In genomic region chr1:147168626-147169058, GRCh38 we compare ENCODE assay signal across 12 cellular contexts. TPM values are rescaled to one million over a fixed set of nuclear protein-coding genes. Genes with fewer than 3 reads are reported as not detected.
DNase-seq lines count a peak whose midpoint lies in the region; ATAC-seq and TF ChIP-seq lines count a peak whose summit lies in the region.
"Had no signal": no experiment of that assay in that cellular context is flagged by ENCODE, and none has a peak within 500 bp of the region (broad histone marks: within the 10 kb centered on the region; RNA-seq: fewer than 3 reads in every experiment).

No MANE protein-coding gene starts in this region.

- H2BK12ac ChIP-seq in trophoblast cell (ENCODE audit: low read length), result peak overlapping the region; percentile 97

- peak; percentile 46 for DNase-seq in DMS53 (lab: John Stamatoyannopoulos, UW)
- DNase-seq in DMS53 treated with DMSO at 0.1 percent for 48 hours (lab: John Stamatoyannopoulos, UW; ENCODE audit: unreplicated experiment), result no peak
- peak; percentile 80 for DNase-seq in NCI-H69 (lab: John Stamatoyannopoulos, UW)
- DNase-seq in endodermal cell, result peak; percentile 48
- peak in 1 of 2 donors; percentile 12 for DNase-seq in trophoblast cell
- DNase-seq in H7, result no peak
- no peak for DNase-seq in activated CD4-positive, alpha-beta T cell treated with anti-CD3 and anti-CD28 coated beads for 36 hours
- DNase-seq in stimulated activated CD4-positive, alpha-beta T cell treated with anti-CD3 and anti-CD28 coated beads, Interleukin-1b, Interleukin-23, amount 100 ng/mL, for 48 hours, result no peak
- DNase-seq: stimulated activated CD4-positive, alpha-beta T cell treated with anti-CD3 and anti-CD28 coated beads, Interleukin-4, amount 100 ng/mL, for 1 hour had no signal

- peak overlapping the region; percentile 54 for H2BK5ac ChIP-seq in trophoblast cell (ENCODE audit: low read depth, low read length, poor library complexity)

- no peak for ATAC-seq in activated CD4-positive, alpha-beta T cell treated with anti-CD3 and anti-CD28 coated beads for 36 hours

- H3K9me3 ChIP-seq in endodermal cell (ENCODE audit: control insufficient read depth, low read length) (no peaks in the 10 kb centered on the region), trophoblast cell (ENCODE audit: insufficient read depth, low read depth, low read length) (no peaks in the 10 kb centered on the region)
- H3K9me3 ChIP-seq: thyroid gland had no signal

- H3K79me2 ChIP-seq in trophoblast cell (ENCODE audit: control insufficient read depth, insufficient read depth, low read length, poor library complexity), result peaks cover 9% of the 10 kb centered on the region

- H3K36me3 ChIP-seq in endodermal cell (ENCODE audit: control insufficient read depth, insufficient read depth, low read length), result peaks cover 46% of the 10 kb centered on the region
- H3K36me3 ChIP-seq in trophoblast cell (ENCODE audit: control insufficient read depth in 1 of 2, insufficient read depth in 2 of 2, low read length in 2 of 2), result peaks cover 2 to 7% of the 10 kb centered on the region in 2 experiments
- H3K36me3 ChIP-seq in H7 (replicated peaks; ENCODE audit: control insufficient read depth, insufficient read depth, low read length), result peaks cover 3% of the 10 kb centered on the region
- H3K36me3 ChIP-seq: thyroid gland had no signal

- H4K91ac ChIP-seq in trophoblast cell (ENCODE audit: low read depth, low read length), result peak overlapping the region; percentile 33

- peak overlapping the region; percentile 47 for H3K23ac ChIP-seq in trophoblast cell (ENCODE audit: low read length)

- H3K4me1 Mint-ChIP-seq in endodermal cell, result peaks cover 30% of the 10 kb centered on the region
- H3K4me1 Mint-ChIP-seq in activated CD4-positive, alpha-beta T cell treated with anti-CD3 and anti-CD28 coated beads for 36 hours, result peaks cover 26% of the 10 kb centered on the region

- H3K27me3 Mint-ChIP-seq in endodermal cell (ENCODE audit: insufficient read depth), result no peaks in the 10 kb centered on the region
- H3K27me3 Mint-ChIP-seq in activated CD4-positive, alpha-beta T cell treated with anti-CD3 and anti-CD28 coated beads for 36 hours, result no peaks in the 10 kb centered on the region
- H3K27me3 Mint-ChIP-seq: activated naive CD4-positive, alpha-beta T cell treated with anti-CD3 and anti-CD28 coated beads, Interleukin-2, amount 50 U/mL, for 24 hours had no signal

- H3K9ac ChIP-seq in endodermal cell (ENCODE audit: extremely low read depth, low read length, poor library complexity, severe bottlenecking), result no peak overlapping the region
- H3K9ac ChIP-seq in trophoblast cell (ENCODE audit: low read length), result no peak overlapping the region

- peak overlapping the region; percentile 55 for H3K27ac Mint-ChIP-seq in endodermal cell
- no peak overlapping the region for H3K27ac Mint-ChIP-seq in activated CD4-positive, alpha-beta T cell treated with anti-CD3 and anti-CD28 coated beads for 36 hours
- H3K27ac Mint-ChIP-seq: activated naive CD4-positive, alpha-beta T cell treated with anti-CD3 and anti-CD28 coated beads, Interleukin-2, amount 50 U/mL, for 24 hours had no signal

- no peak overlapping the region for H4K8ac ChIP-seq in trophoblast cell (ENCODE audit: low read depth, low read length)

- peaks cover 2% of the 10 kb centered on the region for H3K9me3 Mint-ChIP-seq in endodermal cell
- H3K9me3 Mint-ChIP-seq in activated CD4-positive, alpha-beta T cell treated with anti-CD3 and anti-CD28 coated beads for 36 hours (ENCODE audit: low read depth), result no peaks in the 10 kb centered on the region
- H3K9me3 Mint-ChIP-seq: activated naive CD4-positive, alpha-beta T cell treated with anti-CD3 and anti-CD28 coated beads, Interleukin-2, amount 50 U/mL, for 24 hours had no signal

- H4K12ac ChIP-seq in trophoblast cell (ENCODE audit: low read depth, low read length), result no peak overlapping the region

- no peaks in the 10 kb centered on the region for H3K27me3 ChIP-seq in endodermal cell (ENCODE audit: control insufficient read depth, insufficient read depth, low read length, poor library complexity, severe bottlenecking)
- no peaks in the 10 kb centered on the region for H3K27me3 ChIP-seq in trophoblast cell (ENCODE audit: insufficient read depth, low read length)
- H3K27me3 ChIP-seq in H7 (ENCODE audit: control insufficient read depth, insufficient read depth, low read length), result no peaks in the 10 kb centered on the region
- H3K27me3 ChIP-seq: thyroid gland had no signal

- H3K4me3 Mint-ChIP-seq in endodermal cell, result peak overlapping the region; percentile 92
- H3K4me3 Mint-ChIP-seq in activated CD4-positive, alpha-beta T cell treated with anti-CD3 and anti-CD28 coated beads for 36 hours, result no peak overlapping the region
- H3K4me3 Mint-ChIP-seq: activated naive CD4-positive, alpha-beta T cell treated with anti-CD3 and anti-CD28 coated beads, Interleukin-2, amount 50 U/mL, for 24 hours had no signal

- POLR2A ChIA-PET in activated CD4-positive, alpha-beta T cell treated with anti-CD3 and anti-CD28 coated beads for 36 hours (lab: Charles Lee), result no interaction called here

- peak overlapping the region; percentile 96 for H3K4ac ChIP-seq in trophoblast cell (ENCODE audit: low read depth, low read length)

- peaks cover 17% of the 10 kb centered on the region for H3K79me1 ChIP-seq in trophoblast cell (ENCODE audit: low read length)

- peak overlapping the region; percentile 57 for H3K14ac ChIP-seq in trophoblast cell (ENCODE audit: low read length)

- no peak overlapping the region for H3K18ac ChIP-seq in trophoblast cell (ENCODE audit: low read length)

- peak overlapping the region; percentile 83 for H2AK5ac ChIP-seq in trophoblast cell (ENCODE audit: low read length)

- H3K4me1 ChIP-seq in endodermal cell (ENCODE audit: control insufficient read depth, insufficient read depth, low read length) (peaks cover 4% of the 10 kb centered on the region), trophoblast cell (ENCODE audit: control insufficient read depth in 1 of 2, insufficient read depth in 2 of 2, low read length in 2 of 2) (peaks cover 5 to 7% of the 10 kb centered on the region in 2 experiments)

- no peak overlapping the region for H3K27ac ChIP-seq in endodermal cell (ENCODE audit: low read depth, low read length)
- H3K27ac ChIP-seq in trophoblast cell (ENCODE audit: low read depth, low read length), result no peak overlapping the region
- H3K27ac ChIP-seq: 22Rv1, thyroid gland had no signal

- CTCF ChIA-PET in activated CD4-positive, alpha-beta T cell treated with anti-CD3 and anti-CD28 coated beads for 36 hours (lab: Charles Lee), result interaction anchor here (0.6 to 3.8 kb wide), 8 partner anchors 12 to 151 kb away, joined by 3 to 22 read pairs (median 3); partner anchors contain the start of genes CHD1L and FMO5

- 81 to 90% methylated on average over 1 to 2 of the region's 2 CpGs for WGBS in endodermal cell (ENCODE audit: insufficient coverage in 1 of 2, insufficient read length in 1 of 2), 2 experiments
- no CpG with 5 or more reads among the region's 2 CpGs for WGBS in trophoblast cell (ENCODE audit: extremely low coverage, insufficient coverage, insufficient read length)

- H3K36me3 Mint-ChIP-seq in endodermal cell (ENCODE audit: low read depth), result peaks cover 45% of the 10 kb centered on the region
- H3K36me3 Mint-ChIP-seq in activated CD4-positive, alpha-beta T cell treated with anti-CD3 and anti-CD28 coated beads for 36 hours (ENCODE audit: low read depth), result peaks cover 14% of the 10 kb centered on the region

- H2BK120ac ChIP-seq in trophoblast cell (ENCODE audit: insufficient read depth, low read length, poor library complexity), result peak overlapping the region; percentile 79

- intact Hi-C loops in activated CD4-positive, alpha-beta T cell treated with anti-CD3 and anti-CD28 coated beads for 36 hours (cut with DNase I, micrococcal nuclease), result no loop called here

- H2AFZ ChIP-seq in trophoblast cell (ENCODE audit: insufficient read depth, low read length, poor library complexity), result no peak overlapping the region

- H3K4me2 ChIP-seq in trophoblast cell (ENCODE audit: low read length), result no peak overlapping the region

- no peak for TF ChIP-seq CTCF in endodermal cell (conservative IDR thresholded peaks at IDR 0.05)

- H3K4me3 ChIP-seq in endodermal cell (ENCODE audit: low read length) (peak overlapping the region; percentile 99), trophoblast cell (ENCODE audit: low read depth, low read length) (no peak overlapping the region), H7 (ENCODE audit: insufficient read depth, low read depth, low read length) (no peak overlapping the region)
- H3K4me3 ChIP-seq: thyroid gland had no signal

RNA-seq across cellular contexts. Expression of gene PRKAB2, which starts 3.6 kb away (rescaled TPM):
- total RNA-seq in endodermal cell, result 10 to 100 TPM; 50.5 to 83.5 TPM
- 38.7 TPM for polyA plus RNA-seq in endodermal cell (2013, experiment 1 of 2)
- 37.8 TPM for polyA plus RNA-seq in endodermal cell (2013, experiment 2 of 2)
- polyA plus RNA-seq in trophoblast cell (2013), result 32.1 and 33.0 TPM in 2 replicates
- 36.0 and 46.0 TPM in 2 replicates for total RNA-seq in H7 (2014; rRNA removed; shearing (Covaris generic))
- total RNA-seq in activated CD4-positive, alpha-beta T cell treated with anti-CD3 and anti-CD28 coated beads for 36 hours, result 1 to 10 TPM; 4.8 to 7.0 TPM

RNA-seq across cellular contexts. Expression of gene FMO5, which starts 56.5 kb away (rescaled TPM):
- 10 to 100 TPM; 13.9 to 14.1 TPM for total RNA-seq in endodermal cell
- 2.6 TPM for polyA plus RNA-seq in endodermal cell (2013, experiment 1 of 2)
- polyA plus RNA-seq in endodermal cell (2013, experiment 2 of 2), result 2.3 TPM
- polyA plus RNA-seq in trophoblast cell (2013), result 0.64 and 0.81 TPM in 2 replicates
- 5.0 and 6.3 TPM in 2 replicates for total RNA-seq in H7 (2014; rRNA removed; shearing (Covaris generic))
- under 1 TPM; 0.37 to 0.53 TPM for total RNA-seq in activated CD4-positive, alpha-beta T cell treated with anti-CD3 and anti-CD28 coated beads for 36 hours

Comparison
In these comparisons a context has a peak if more than half of its experiments do, and no peak if none do; other contexts are left out.
1. DNase-seq: peak in DMS53 (single experiment), NCI-H69 (single experiment) and endodermal cell (single experiment); none in DMS53 treated with DMSO at 0.1 percent for 48 hours (single experiment), H7 (single experiment), activated CD4-positive, alpha-beta T cell treated with anti-CD3 and anti-CD28 coated beads for 36 hours (single experiment) and stimulated activated CD4-positive, alpha-beta T cell treated with anti-CD3 and anti-CD28 coated beads, Interleukin-1b, Interleukin-23, amount 100 ng/mL, for 48 hours (single experiment).